Comparison of ENCODE assay signal across 33 cellular contexts in genomic region chr16:53827741-53828140, GRCh38.
A peak's percentile ranks its signal among the peaks of the same experiment; 100 is the strongest.
DNase-seq lines count a peak whose midpoint lies in the region; ATAC-seq, FAIRE-seq and TF ChIP-seq lines count a peak whose summit lies in the region.
"Had no signal": no experiment of that assay in that cellular context is flagged by ENCODE, and none has a peak within 500 bp of the region (broad histone marks: within the 10 kb centered on the region; RNA-seq: fewer than 3 reads in every experiment).

No MANE protein-coding gene starts in this region.

- no peak overlapping the region for H3K23ac ChIP-seq in H1 (ENCODE audit: insufficient read length)

- TF ChIP-seq EP300 in H1 (IDR thresholded peaks at IDR 0.05; ENCODE audit: borderline replicate concordance in 1 of 2, low read depth in 2 of 2, low read length in 2 of 2), result no peak

- no peaks in the 10 kb centered on the region for H3K79me2 ChIP-seq in H1 (ENCODE audit: control insufficient read depth in 1 of 2, insufficient read depth in 2 of 2, low read length in 2 of 2)

- no peak overlapping the region for H2BK5ac ChIP-seq in H1 (ENCODE audit: low read depth, low read length)

- no peaks in the 10 kb centered on the region for H4K20me1 ChIP-seq in H1 (replicated peaks in 1 of 2; ENCODE audit: control insufficient read depth in 1 of 2, insufficient read depth in 2 of 2, low read length in 2 of 2)

- intact Hi-C loops in cardiac septum (cut with DNase I), result no loop called here
- intact Hi-C loops in testis (cut with DNase I; ENCODE audit: low total_unique reads), result no loop called here

- H3K4me3 ChIP-seq in cardiac muscle cell, result no peak overlapping the region
- H3K4me3 ChIP-seq in H1 (ENCODE audit: extremely low read depth in 1 of 4, insufficient read depth in 2 of 4, low read depth in 3 of 4, low read length in 4 of 4), result no peak overlapping the region
- no peak overlapping the region for H3K4me3 ChIP-seq in testis
- H3K4me3 ChIP-seq in Peyer's patch, result no peak overlapping the region
- H3K4me3 ChIP-seq: left lung, thoracic aorta, uterus had no signal

- TF ChIP-seq POLR2A in H1 (IDR thresholded peaks at IDR 0.05; ENCODE audit: control extremely low read depth in 1 of 2, low read depth in 2 of 2, low read length in 2 of 2), result no peak
- no peak for TF ChIP-seq POLR2A in testis (IDR thresholded peaks at IDR 0.05)
- TF ChIP-seq POLR2A in Peyer's patch (IDR thresholded peaks at IDR 0.05), result no peak

- no peak overlapping the region for H3K18ac ChIP-seq in H1 (ENCODE audit: extremely low read depth, low read length)

- H3K27me3 ChIP-seq in cardiac muscle cell (no peaks in the 10 kb centered on the region), H1 (replicated peaks in 1 of 4; ENCODE audit: control insufficient read depth in 3 of 4, extremely low read depth in 1 of 4, insufficient read depth in 3 of 4, low read length in 3 of 4) (no peaks in the 10 kb centered on the region), testis (no peaks in the 10 kb centered on the region), Peyer's patch (no peaks in the 10 kb centered on the region)
- H3K27me3 ChIP-seq: left lung, uterus had no signal

- POLR2A ChIA-PET in H1 (lab: Charles Lee; ENCODE audit: partially characterized antibody), result no interaction called here

- H4K8ac ChIP-seq in H1 (ENCODE audit: extremely low read depth, insufficient read depth, low read length), result no peak overlapping the region

- DNase-seq in cardiac muscle cell (ENCODE audit: low read depth in 1 of 2, low spot score in 1 of 2) (peak in 1 of 2 donors; percentile 62), cardiac septum (ENCODE audit: low spot score) (no peak), H1 (ENCODE audit: low read depth in 1 of 2, low spot score in 2 of 2) (no peak), midbrain (lab: John Stamatoyannopoulos, UW) (peak; percentile 11), testis (no peak), Peyer's patch (no peak)
- no peak for DNase-seq in activated T-cell treated with anti-CD3 and anti-CD28 coated beads, Interleukin-2, amount 50 U/mL, for 24 hours
- DNase-seq: 8988T; activated CD4-positive, alpha-beta T cell treated with anti-CD3 and anti-CD28 coated beads, Interleukin-2, amount 10 ng/mL, durations not matched to agents 24 days and 14 days; activated effector memory CD4-positive, alpha-beta T cell treated with Interleukin-2 at 50 U/mL for 16 hours; DMS79; effector CD4-positive, alpha-beta T cell; GDM1; Kasumi-1; left lung; naive thymus-derived CD4-positive, alpha-beta T cell; NCI-H1417 treated with DMSO at 0.1 percent for 48 hours; NCI-H2081 treated with DMSO at 0.1 percent for 48 hours; NCI-H748 treated with DMSO at 0.1 percent for 48 hours; occipital lobe; SIG-M5; small intestine; stimulated activated naive CD4-positive, alpha-beta T cell treated with Interleukin-2 at 50 U/mL for 16 hours; T1000; uterus; WERI-Rb-1 had no signal

- TF ChIP-seq CTCF in cardiac muscle cell (IDR thresholded peaks at IDR 0.05; ENCODE audit: low read depth, low read length) (no peak), H1 (IDR thresholded peaks at IDR 0.05; ENCODE audit: control extremely low read depth in 1 of 3, insufficient read depth in 1 of 3, low read depth in 1 of 3, low read length in 3 of 3) (no peak), testis (IDR thresholded peaks at IDR 0.05) (no peak), Peyer's patch (IDR thresholded peaks at IDR 0.05) (no peak)

- no peak overlapping the region for H3K4ac ChIP-seq in H1 (replicated peaks; ENCODE audit: insufficient read length, low read depth, low read length)

- H2AFZ ChIP-seq in H1 (ENCODE audit: low read length), result no peak overlapping the region

- no peak overlapping the region for H2BK15ac ChIP-seq in H1 (ENCODE audit: low read length)

- peaks cover 48% of the 10 kb centered on the region for H3K36me3 Mint-ChIP-seq in activated T-cell treated with anti-CD3 and anti-CD28 coated beads, Interleukin-2, amount 50 U/mL, for 24 hours (ENCODE audit: low read depth)

- H3K9me3 ChIP-seq in cardiac muscle cell (ENCODE audit: low read depth) (no peaks in the 10 kb centered on the region), H1 (ENCODE audit: insufficient read depth in 2 of 2, low read depth in 1 of 2, low read length in 1 of 2) (no peaks in the 10 kb centered on the region), testis (no peaks in the 10 kb centered on the region), Peyer's patch (no peaks in the 10 kb centered on the region)
- H3K9me3 ChIP-seq: left lung, thoracic aorta, uterus had no signal

- H3K4me1 ChIP-seq in cardiac muscle cell (ENCODE audit: low read depth), result peaks cover 29% of the 10 kb centered on the region
- H3K4me1 ChIP-seq in H1 (replicated peaks in 1 of 4; ENCODE audit: control insufficient read depth in 3 of 4, insufficient read depth in 4 of 4, low read length in 3 of 4), result no peaks in the 10 kb centered on the region
- peaks cover 3% of the 10 kb centered on the region for H3K4me1 ChIP-seq in testis
- no peaks in the 10 kb centered on the region for H3K4me1 ChIP-seq in Peyer's patch
- H3K4me1 ChIP-seq: left lung, uterus had no signal

- 80% methylated on average over 5 of the region's 5 CpGs; no CpG with 5 or more reads in 1 of the 2 experiments for WGBS in H1 (ENCODE audit: extremely low coverage in 1 of 2, insufficient coverage in 1 of 2, insufficient read length in 1 of 2, insufficient replicate concordance in 2 of 2, low coverage in 1 of 2, low lambda C conversion rate in 2 of 2, missing lambda C conversion rate in 1 of 2), 2 experiments
- WGBS in testis, 2 donors, result 51 to 58% methylated on average over 5 of the region's 5 CpGs

- H3K56ac ChIP-seq in H1 (replicated peaks; ENCODE audit: insufficient read length, low read depth, low read length), result no peak overlapping the region

- H2BK12ac ChIP-seq in H1 (ENCODE audit: low read depth, low read length), result no peak overlapping the region

- no peaks in the 10 kb centered on the region for H3K4me1 Mint-ChIP-seq in activated T-cell treated with anti-CD3 and anti-CD28 coated beads, Interleukin-2, amount 50 U/mL, for 24 hours (ENCODE audit: low read depth)
- H3K4me1 Mint-ChIP-seq: CD14-positive monocyte had no signal

- no peak overlapping the region for H3K4me3 Mint-ChIP-seq in activated T-cell treated with anti-CD3 and anti-CD28 coated beads, Interleukin-2, amount 50 U/mL, for 24 hours
- H3K4me3 Mint-ChIP-seq: activated CD4-positive, alpha-beta T cell treated with anti-CD3 and anti-CD28 coated beads, Interleukin-2, amount 10 ng/mL, durations not matched to agents 24 days and 14 days; activated naive CD8-positive, alpha-beta T cell; CD14-positive monocyte; mesothelial cell of epicardium; naive thymus-derived CD4-positive, alpha-beta T cell had no signal

- no peak overlapping the region for H3K9ac ChIP-seq in H1 (replicated peaks in 1 of 4; ENCODE audit: extremely low read depth in 1 of 4, low read depth in 3 of 4, low read length in 3 of 4)

- peak overlapping the region; percentile 89 for H3K27ac ChIP-seq in cardiac muscle cell
- H3K27ac ChIP-seq in H1 (ENCODE audit: low read depth, low read length), result no peak overlapping the region
- H3K27ac ChIP-seq in testis, result peak overlapping the region; percentile 11 to 26
- no peak overlapping the region for H3K27ac ChIP-seq in Peyer's patch
- H3K27ac ChIP-seq: epithelial cell of prostate, left lung, thoracic aorta, uterus, WERI-Rb-1 had no signal

- no peak overlapping the region for H2AK5ac ChIP-seq in H1 (ENCODE audit: low read depth, low read length)

- no peak for FAIRE-seq in H1 (lab: Jason Lieb, UNC)
- FAIRE-seq: RCC 7860, small intestine had no signal

- no peak overlapping the region for H3K27ac Mint-ChIP-seq in activated T-cell treated with anti-CD3 and anti-CD28 coated beads, Interleukin-2, amount 50 U/mL, for 24 hours
- H3K27ac Mint-ChIP-seq: activated CD4-positive, alpha-beta T cell treated with anti-CD3 and anti-CD28 coated beads, Interleukin-2, amount 10 ng/mL, durations not matched to agents 24 days and 14 days; activated naive CD8-positive, alpha-beta T cell; CD14-positive monocyte; mesothelial cell of epicardium; naive thymus-derived CD4-positive, alpha-beta T cell had no signal

- H3K36me3 ChIP-seq in cardiac muscle cell (no peaks in the 10 kb centered on the region), H1 (ENCODE audit: control insufficient read depth in 2 of 4, insufficient read depth in 4 of 4, low read length in 3 of 4) (peaks cover 0 to 2% (median 0%) of the 10 kb centered on the region in 4 experiments; a peak in 2 of 8 replicates), testis (ENCODE audit: low read depth, missing control alignments) (no peaks in the 10 kb centered on the region), Peyer's patch (peaks cover 0 to 4% (median 0%) of the 10 kb centered on the region in 3 donors)
- H3K36me3 ChIP-seq: uterus, WERI-Rb-1 had no signal

- H3K27me3 Mint-ChIP-seq in activated T-cell treated with anti-CD3 and anti-CD28 coated beads, Interleukin-2, amount 50 U/mL, for 24 hours, result no peaks in the 10 kb centered on the region
- H3K27me3 Mint-ChIP-seq: activated CD4-positive, alpha-beta T cell treated with anti-CD3 and anti-CD28 coated beads, Interleukin-2, amount 10 ng/mL, durations not matched to agents 24 days and 14 days; activated naive CD8-positive, alpha-beta T cell; naive thymus-derived CD4-positive, alpha-beta T cell had no signal

- no peak overlapping the region for H3K4me2 ChIP-seq in H1 (ENCODE audit: insufficient read depth in 1 of 2, low read depth in 2 of 2, low read length in 2 of 2)

- no peak overlapping the region for H3K14ac ChIP-seq in H1 (ENCODE audit: insufficient read length)

- TF ChIP-seq RAD21 in H1 (IDR thresholded peaks at IDR 0.05 in 1 of 2, conservative IDR thresholded peaks at IDR 0.05 in 1 of 2; ENCODE audit: low read depth in 2 of 2, low read length in 2 of 2), result no peak

- H3K9me3 Mint-ChIP-seq in activated T-cell treated with anti-CD3 and anti-CD28 coated beads, Interleukin-2, amount 50 U/mL, for 24 hours, result no peaks in the 10 kb centered on the region
- H3K9me3 Mint-ChIP-seq: mesothelial cell of epicardium had no signal

- CTCF ChIA-PET in H1 (lab: Charles Lee; ENCODE audit: partially characterized antibody), result no interaction called here

- ATAC-seq in HG03175 (IDR thresholded peaks at IDR 0.05; ENCODE audit: unreplicated experiment), result no peak
- ATAC-seq: left lung; naive thymus-derived CD4-positive, alpha-beta T cell had no signal

- H3K79me1 ChIP-seq in H1 (ENCODE audit: low read depth, low read length), result 0 out of 2 replicates have a peak, but pooled peaks cover 2% of the 10 kb centered on the region

- H3K23me2 ChIP-seq in H1 (ENCODE audit: low read depth, low read length), result no peaks in the 10 kb centered on the region

- peak overlapping the region; percentile 41 for H4K5ac ChIP-seq in H1 (ENCODE audit: insufficient read length, low read depth, low read length)

- no peak overlapping the region for H4K91ac ChIP-seq in H1 (replicated peaks; ENCODE audit: insufficient read length, low read length)

- no peak overlapping the region for H2BK120ac ChIP-seq in H1 (replicated peaks; ENCODE audit: low read depth, low read length)

- H2BK20ac ChIP-seq in H1 (ENCODE audit: low read length), result no peak overlapping the region

TF ChIP-seq in H1, 55 proteins besides CTCF, POLR2A, EP300 and RAD21 (continues in another document):
- TF ChIP-seq NANOG (IDR thresholded peaks at IDR 0.05; ENCODE audit: insufficient read depth, low read depth, low read length, poor library complexity, severe bottlenecking), result peak; percentile 42
- TF ChIP-seq CBX5 (IDR thresholded peaks at IDR 0.05; ENCODE audit: low read depth, low read length), result no peak

Comparison
In these comparisons a context has a peak if more than half of its experiments do, and no peak if none do; other contexts are left out.
1. H3K27ac ChIP-seq: peak in cardiac muscle cell (single experiment) and testis (2 of 2); none in H1 (single experiment) and Peyer's patch (0 of 4).